17 cellular contexts compared by ENCODE assay signal in genomic region chr20:59148713-59149493, GRCh38. TPM values are rescaled to one million over a fixed set of nuclear protein-coding genes. Genes with fewer than 3 reads are reported as not detected.
DNase-seq lines count a peak whose midpoint lies in the region; ATAC-seq lines count a peak whose summit lies in the region.
"Had no signal": no experiment of that assay in that cellular context is flagged by ENCODE, and none has a peak within 500 bp of the region (broad histone marks: within the 10 kb centered on the region; RNA-seq: fewer than 3 reads in every experiment).

No MANE protein-coding gene starts in this region.

- H3K27ac Mint-ChIP-seq in activated CD4-positive, alpha-beta T cell treated with anti-CD3 and anti-CD28 coated beads, Interleukin-2, amount 10 ng/mL, durations not matched to agents 24 days and 14 days: peak overlapping the region; percentile 63
- peak overlapping the region; percentile 91 for H3K27ac Mint-ChIP-seq in T-helper 1 cell treated with Interleukin-12 subunit alpha and Interleukin-12 subunit beta and Interleukin-4 antibody, amounts not matched to agents 30 μg/mL and 1 μg/mL, for 36 hours

- intact Hi-C loops in activated CD4-positive, alpha-beta T cell treated with anti-CD3 and anti-CD28 coated beads, Interleukin-2, amount 10 ng/mL, durations not matched to agents 24 days and 14 days (cut with micrococcal nuclease): loop anchor here (5.0 kb wide), 1 partner anchor 62 kb away; no protein-coding TSS in a partner anchor

- H3K27me3 ChIP-seq in effector memory CD4-positive, alpha-beta T cell (replicated peaks; ENCODE audit: control insufficient read depth, insufficient read depth, low read length, poor library complexity, severe bottlenecking): no peaks in the 10 kb centered on the region
- H3K27me3 ChIP-seq: neural progenitor cell, right lobe of liver had no signal

- H3K4me1 Mint-ChIP-seq in activated CD4-positive, alpha-beta T cell treated with anti-CD3 and anti-CD28 coated beads, Interleukin-2, amount 10 ng/mL, durations not matched to agents 24 days and 14 days: peaks cover 76% of the 10 kb centered on the region
- H3K4me1 Mint-ChIP-seq in T-helper 1 cell treated with Interleukin-12 subunit alpha and Interleukin-12 subunit beta and Interleukin-4 antibody, amounts not matched to agents 30 μg/mL and 1 μg/mL, for 36 hours (ENCODE audit: low read depth): peaks cover 46% of the 10 kb centered on the region

- H3K36me3 ChIP-seq in effector memory CD4-positive, alpha-beta T cell (ENCODE audit: control insufficient read depth, insufficient read depth, low read length): no peaks in the 10 kb centered on the region
- H3K36me3 ChIP-seq: neural progenitor cell, right lobe of liver, SJSA1, WERI-Rb-1 had no signal

- H3K9me3 Mint-ChIP-seq in activated CD4-positive, alpha-beta T cell treated with anti-CD3 and anti-CD28 coated beads, Interleukin-2, amount 10 ng/mL, durations not matched to agents 24 days and 14 days: no peaks in the 10 kb centered on the region
- H3K9me3 Mint-ChIP-seq in T-helper 1 cell treated with Interleukin-12 subunit alpha and Interleukin-12 subunit beta and Interleukin-4 antibody, amounts not matched to agents 30 μg/mL and 1 μg/mL, for 36 hours: no peaks in the 10 kb centered on the region

- peaks cover 77% of the 10 kb centered on the region for H3K4me1 ChIP-seq in effector memory CD4-positive, alpha-beta T cell (ENCODE audit: control insufficient read depth, insufficient read depth, low read length, poor library complexity, severe bottlenecking)
- H3K4me1 ChIP-seq: neural progenitor cell, SJSA1 had no signal

- H3K27me3 Mint-ChIP-seq in activated CD4-positive, alpha-beta T cell treated with anti-CD3 and anti-CD28 coated beads, Interleukin-2, amount 10 ng/mL, durations not matched to agents 24 days and 14 days: no peaks in the 10 kb centered on the region
- no peaks in the 10 kb centered on the region for H3K27me3 Mint-ChIP-seq in T-helper 1 cell treated with Interleukin-12 subunit alpha and Interleukin-12 subunit beta and Interleukin-4 antibody, amounts not matched to agents 30 μg/mL and 1 μg/mL, for 36 hours (ENCODE audit: low read depth)

- H3K9me3 ChIP-seq in effector memory CD4-positive, alpha-beta T cell (ENCODE audit: control insufficient read depth, low read length): no peaks in the 10 kb centered on the region
- H3K9me3 ChIP-seq: right lobe of liver, SJSA1 had no signal

- no peak overlapping the region for H3K4me3 Mint-ChIP-seq in activated CD4-positive, alpha-beta T cell treated with anti-CD3 and anti-CD28 coated beads, Interleukin-2, amount 10 ng/mL, durations not matched to agents 24 days and 14 days
- H3K4me3 Mint-ChIP-seq in T-helper 1 cell treated with Interleukin-12 subunit alpha and Interleukin-12 subunit beta and Interleukin-4 antibody, amounts not matched to agents 30 μg/mL and 1 μg/mL, for 36 hours: no peak overlapping the region
- H3K4me3 Mint-ChIP-seq: neural progenitor cell had no signal

- H3K36me3 Mint-ChIP-seq in activated CD4-positive, alpha-beta T cell treated with anti-CD3 and anti-CD28 coated beads, Interleukin-2, amount 10 ng/mL, durations not matched to agents 24 days and 14 days (ENCODE audit: low read depth): peaks cover 4% of the 10 kb centered on the region
- H3K36me3 Mint-ChIP-seq in T-helper 1 cell treated with Interleukin-12 subunit alpha and Interleukin-12 subunit beta and Interleukin-4 antibody, amounts not matched to agents 30 μg/mL and 1 μg/mL, for 36 hours (ENCODE audit: low read depth): peaks cover 2% of the 10 kb centered on the region
- H3K36me3 Mint-ChIP-seq: neural progenitor cell had no signal

- peak overlapping the region; percentile 96 for H3K27ac ChIP-seq in effector memory CD4-positive, alpha-beta T cell (ENCODE audit: insufficient read depth, low read length, poor library complexity, severe bottlenecking)
- H3K27ac ChIP-seq in skin epidermis: peak overlapping the region in 14 of 21 experiments; percentile 3 to 90 (median 74)
- H3K27ac ChIP-seq: neural progenitor cell, right lobe of liver, SJSA1, WERI-Rb-1 had no signal

- peak; percentile 75 for DNase-seq in activated CD4-positive, alpha-beta T cell treated with anti-CD3 and anti-CD28 coated beads, Interleukin-2, amount 10 ng/mL, durations not matched to agents 24 days and 14 days
- DNase-seq in activated CD4-positive, alpha-beta T cell treated with anti-CD3 and anti-CD28 coated beads, Interleukin-2, amount 50 U/mL, for 48 hours: no peak
- DNase-seq in effector memory CD4-positive, alpha-beta T cell: no peak
- DNase-seq in NCI-H69 (lab: John Stamatoyannopoulos, UW): no peak
- no peak for DNase-seq in NCI-H226
- DNase-seq: H7, left colon, NCI-H1694 treated with DMSO at 0.1 percent for 48 hours, right lobe of liver, WERI-Rb-1 had no signal

- no peak for ATAC-seq in HG03280 (IDR thresholded peaks at IDR 0.05; ENCODE audit: unreplicated experiment)

- peak overlapping the region; percentile 33 for H3K4me3 ChIP-seq in effector memory CD4-positive, alpha-beta T cell (ENCODE audit: insufficient read depth, low read depth, low read length, poor library complexity, severe bottlenecking)
- no peak overlapping the region for H3K4me3 ChIP-seq in skin epidermis
- H3K4me3 ChIP-seq: neural progenitor cell, right lobe of liver, SJSA1 had no signal

RNA-seq across cellular contexts. Expression of gene ZNF831, which starts 14.7 kb away (rescaled TPM):
- total RNA-seq in activated CD4-positive, alpha-beta T cell treated with anti-CD3 and anti-CD28 coated beads, Interleukin-2, amount 10 ng/mL, durations not matched to agents 24 days and 14 days: 3.1 and 3.4 TPM in 2 replicates
- total RNA-seq: bronchial epithelial cell, H7, LHCN-M2, SJSA1 had no signal
